ENCODE assay signal across 8 cellular contexts in genomic region chr1:178774263-178774662, GRCh38. TPM values are rescaled to one million over a fixed set of nuclear protein-coding genes. Genes with fewer than 3 reads are reported as not detected.
DNase-seq lines count a peak whose midpoint lies in the region; ATAC-seq and TF ChIP-seq lines count a peak whose summit lies in the region.

No MANE protein-coding gene starts in this region.

- TF ChIP-seq CTCF in AG09309 (IDR thresholded peaks at IDR 0.05; ENCODE audit: control insufficient read depth, insufficient read depth, low read depth, low read length, missing control alignments) = peak; percentile 11

- H3K4me1 Mint-ChIP-seq in activated T-helper 17 cell treated with anti-CD3 and anti-CD28 coated beads, Interleukin-2, amount 50 U/mL, for 72 hours = no peaks in the 10 kb centered on the region

- H3K56ac ChIP-seq in mesendoderm (ENCODE audit: low read length) = no peak overlapping the region

- no peak for ATAC-seq in GM21723 (IDR thresholded peaks at IDR 0.05; ENCODE audit: unreplicated experiment)
- ATAC-seq in GM19395 (IDR thresholded peaks at IDR 0.05; ENCODE audit: unreplicated experiment) = no peak
- no peak for ATAC-seq in activated T-helper 17 cell treated with anti-CD3 and anti-CD28 coated beads, Interleukin-2, amount 50 U/mL, for 72 hours (replicated peaks)

- no peak overlapping the region for H3K9ac ChIP-seq in mesendoderm (ENCODE audit: low read length)

- H4K8ac ChIP-seq in mesendoderm (ENCODE audit: low read depth, low read length) = no peak overlapping the region

- no peak overlapping the region for H2BK120ac ChIP-seq in mesendoderm (ENCODE audit: low read depth, low read length)

- no peaks in the 10 kb centered on the region for H3K4me1 ChIP-seq in mesendoderm (ENCODE audit: control insufficient read depth, low read depth, low read length)

- no peak overlapping the region for H4K5ac ChIP-seq in mesendoderm (ENCODE audit: low read length)

- no peaks in the 10 kb centered on the region for H3K27me3 ChIP-seq in mesendoderm (ENCODE audit: insufficient read depth, low read length, poor library complexity)

- H3K18ac ChIP-seq in mesendoderm (ENCODE audit: low read length) = no peak overlapping the region

- no peaks in the 10 kb centered on the region for H3K9me3 Mint-ChIP-seq in activated T-helper 17 cell treated with anti-CD3 and anti-CD28 coated beads, Interleukin-2, amount 50 U/mL, for 72 hours

- H2BK15ac ChIP-seq in mesendoderm (replicated peaks; ENCODE audit: low read depth) = no peak overlapping the region

- no peak overlapping the region for H3K4me3 Mint-ChIP-seq in activated T-helper 17 cell treated with anti-CD3 and anti-CD28 coated beads, Interleukin-2, amount 50 U/mL, for 72 hours

- no peak overlapping the region for H3K27ac ChIP-seq in mesendoderm (ENCODE audit: low read depth, low read length)

- no peak for DNase-seq in AG09309 (ENCODE audit: low read depth)
- DNase-seq in Jurkat, Clone E6-1 (ENCODE audit: low read depth, low spot score) = peak; percentile 27
- DNase-seq in SHP77 treated with DMSO at 0.1 percent for 48 hours (lab: John Stamatoyannopoulos, UW) = peak; percentile 21
- peak; percentile 4 for DNase-seq in hepatic stellate cell (ENCODE audit: low spot score)
- DNase-seq in mesendoderm = no peak

- no peaks in the 10 kb centered on the region for H3K79me2 ChIP-seq in mesendoderm (ENCODE audit: control insufficient read depth, insufficient read depth, low read length)

- H3K4me3 ChIP-seq in AG09309 (ENCODE audit: control insufficient read depth, low read depth, low read length) (no peak overlapping the region), mesendoderm (ENCODE audit: low read length) (no peak overlapping the region)
- no peak overlapping the region for H3K4me3 ChIP-seq in Jurkat, Clone E6-1 (ENCODE audit: low read length)

- no peak overlapping the region for H3K23ac ChIP-seq in mesendoderm (ENCODE audit: low read length)

- no peak overlapping the region for H2AK5ac ChIP-seq in mesendoderm (ENCODE audit: low read length)

- no peaks in the 10 kb centered on the region for H3K79me1 ChIP-seq in mesendoderm (ENCODE audit: low read length)

- H3K36me3 ChIP-seq in mesendoderm (ENCODE audit: control insufficient read depth, insufficient read depth, low read length) = no peaks in the 10 kb centered on the region

- H3K4ac ChIP-seq in mesendoderm (ENCODE audit: low read depth, low read length) = no peak overlapping the region

- H2BK5ac ChIP-seq in mesendoderm (ENCODE audit: low read length) = no peak overlapping the region

- no peak overlapping the region for H3K27ac Mint-ChIP-seq in activated T-helper 17 cell treated with anti-CD3 and anti-CD28 coated beads, Interleukin-2, amount 50 U/mL, for 72 hours

- H3K27me3 Mint-ChIP-seq in activated T-helper 17 cell treated with anti-CD3 and anti-CD28 coated beads, Interleukin-2, amount 50 U/mL, for 72 hours = no peaks in the 10 kb centered on the region

- peaks cover 7% of the 10 kb centered on the region for H3K36me3 Mint-ChIP-seq in activated T-helper 17 cell treated with anti-CD3 and anti-CD28 coated beads, Interleukin-2, amount 50 U/mL, for 72 hours (ENCODE audit: low read depth)

- no peak overlapping the region for H3K4me2 ChIP-seq in mesendoderm (ENCODE audit: low read length)

RNA-seq across cellular contexts. Expression of gene RALGPS2, which starts 49.2 kb away (rescaled TPM):
- 6.9 TPM for polyA plus RNA-seq in Jurkat, Clone E6-1 (2012; ENCODE audit: insufficient read depth, insufficient read length)
- total RNA-seq in activated T-helper 17 cell treated with anti-CD3 and anti-CD28 coated beads, Interleukin-2, amount 50 U/mL, for 72 hours = 1 to 10 TPM in 1 of 2 donors, under 1 TPM in 1; 0.63 to 4.4 TPM
- 14.8 TPM for polyA plus RNA-seq in mesendoderm (2013, experiment 1 of 2)
- 15.9 TPM for polyA plus RNA-seq in mesendoderm (2013, experiment 2 of 2)

Comparison
In these comparisons a context has a peak if more than half of its experiments do, and no peak if none do; other contexts are left out.
1. DNase-seq: peak in Jurkat, Clone E6-1 (single experiment), SHP77 treated with DMSO at 0.1 percent for 48 hours (single experiment) and hepatic stellate cell (single experiment); none in AG09309 (single experiment) and mesendoderm (single experiment).